Comparison of ENCODE assay signal across 14 cellular contexts in genomic region chr4:150962245-150962644, GRCh38. TPM values are rescaled to one million over a fixed set of nuclear protein-coding genes. Genes with fewer than 3 reads are reported as not detected.
DNase-seq lines count a peak whose midpoint lies in the region; ATAC-seq, FAIRE-seq and TF ChIP-seq lines count a peak whose summit lies in the region.
"Had no signal": no experiment of that assay in that cellular context is flagged by ENCODE, and none has a peak within 500 bp of the region (broad histone marks: within the 10 kb centered on the region; RNA-seq: fewer than 3 reads in every experiment).

No MANE protein-coding gene starts in this region.

- H3K4me3 Mint-ChIP-seq in activated naive CD4-positive, alpha-beta T cell treated with anti-CD3 and anti-CD28 coated beads for 36 hours = no peak overlapping the region
- H3K4me3 Mint-ChIP-seq: central memory CD8-positive, alpha-beta T cell; naive thymus-derived CD8-positive, alpha-beta T cell had no signal

- intact Hi-C loops in activated naive CD4-positive, alpha-beta T cell treated with anti-CD3 and anti-CD28 coated beads for 36 hours (cut with micrococcal nuclease) = loop anchor here (1.0 to 5.0 kb wide), 6 partner anchors 9 to 525 kb away; partner anchors contain the start of gene LRBA
- intact Hi-C loops in K562 (cut with micrococcal nuclease) = loop anchor here (5.0 kb wide), 1 partner anchor 95 kb away; no protein-coding TSS in a partner anchor

- ATAC-seq in HG02973 (IDR thresholded peaks at IDR 0.05; ENCODE audit: unreplicated experiment) = peak; percentile 45
- peak; percentile 45; the same call in 1 of the 3 replicates for ATAC-seq in K562
- ATAC-seq in stimulated activated naive CD8-positive, alpha-beta T cell treated with anti-CD3 and anti-CD28 coated beads, Interleukin-15, Interleukin-2, amounts not matched to agents 100 U/mL and 50 U/mL, for 24 hours = peak; percentile 89
- ATAC-seq: naive thymus-derived CD8-positive, alpha-beta T cell had no signal

- POLR2A ChIA-PET in K562 (lab: Yijun Ruan, JAX) = interaction anchor here (1.0 to 2.2 kb wide), 2 partner anchors 9 to 12 kb away, joined by 3 to 7 read pairs; no protein-coding TSS in a partner anchor

- DNase-seq in activated naive CD4-positive, alpha-beta T cell treated with anti-CD3 and anti-CD28 coated beads for 36 hours = peak; percentile 73
- no peak for DNase-seq in activated naive CD4-positive, alpha-beta T cell treated with anti-CD3 and anti-CD28 coated beads, Interleukin-2, amount 50 U/mL, for 16 hours
- DNase-seq in K562 (ENCODE audit: extremely low read depth in 1 of 4, low spot score in 3 of 4) = no peak
- no peak for DNase-seq in stimulated activated naive CD8-positive, alpha-beta T cell treated with anti-CD3 and anti-CD28 coated beads, Interleukin-15, Interleukin-2, amounts not matched to agents 100 U/mL and 50 U/mL, for 24 hours
- DNase-seq in hippocampal formation (lab: John Stamatoyannopoulos, UW) = no peak
- no peak for DNase-seq in HTR-8/SVneo (ENCODE audit: insufficient read length, low spot score)
- no peak for DNase-seq in ecto neural progenitor cell (ENCODE audit: low spot score)
- DNase-seq: BE2C; head of caudate nucleus; naive thymus-derived CD8-positive, alpha-beta T cell; SHP77 treated with DMSO at 0.1 percent for 48 hours had no signal

- no peak for TF ChIP-seq EP300 in K562 (IDR thresholded peaks at IDR 0.05; ENCODE audit: low read length)

- 54% methylated on average over 1 of the region's 1 CpG for WGBS in K562 (ENCODE audit: insufficient coverage, low coverage, missing lambda C conversion rate)

- H2AFZ ChIP-seq in K562 (ENCODE audit: low read depth, low read length) = no peak overlapping the region

- BruUV-seq in K562 (replicated peaks; lab: Mats Ljungman, UMichigan) = no TSS peak

- FAIRE-seq in K562 (lab: Jason Lieb, UNC) (no peak), HTR-8/SVneo (lab: Jason Lieb, UNC) (no peak)
- FAIRE-seq: H54 had no signal

- peaks cover 44% of the 10 kb centered on the region for H3K4me1 Mint-ChIP-seq in activated naive CD4-positive, alpha-beta T cell treated with anti-CD3 and anti-CD28 coated beads for 36 hours (ENCODE audit: low read depth)

- H3K9me3 ChIP-seq in K562 (replicated peaks; ENCODE audit: control insufficient read depth, insufficient read depth, low read depth, low read length) = peaks cover 16% of the 10 kb centered on the region
- H3K9me3 ChIP-seq: BE2C had no signal

- H3K27ac ChIP-seq in K562 (ENCODE audit: extremely low read depth, low read depth, low read length) = no peak overlapping the region

- no peaks in the 10 kb centered on the region for H3K9me1 ChIP-seq in K562 (ENCODE audit: control insufficient read depth, insufficient read depth, low read length)

- H3K27me3 Mint-ChIP-seq in activated naive CD4-positive, alpha-beta T cell treated with anti-CD3 and anti-CD28 coated beads for 36 hours (ENCODE audit: low read depth) = no peaks in the 10 kb centered on the region
- H3K27me3 Mint-ChIP-seq: central memory CD8-positive, alpha-beta T cell; naive thymus-derived CD8-positive, alpha-beta T cell had no signal

- H3K4me1 ChIP-seq in K562 (replicated peaks in 1 of 2; ENCODE audit: control insufficient read depth in 2 of 2, insufficient read depth in 2 of 2, low read length in 2 of 2) = no peaks in the 10 kb centered on the region; a peak in 1 of 5 replicates
- H3K4me1 ChIP-seq: BE2C had no signal

- H3K4me2 ChIP-seq in K562 (ENCODE audit: insufficient read depth, low read length) = no peak overlapping the region

- CTCF ChIA-PET in activated naive CD4-positive, alpha-beta T cell treated with anti-CD3 and anti-CD28 coated beads for 36 hours (lab: Charles Lee) = interaction anchor here (0.8 to 2.3 kb wide), 6 partner anchors 9 to 95 kb away, joined by 3 to 11 read pairs (median 6); no protein-coding TSS in a partner anchor
- CTCF ChIA-PET in K562 (lab: Yijun Ruan, JAX; ENCODE audit: low intra/inter-chr PET ratio) = no interaction called here

- no peak for TF ChIP-seq RAD21 in K562 (CRISPR knock-in tag; conservative IDR thresholded peaks at IDR 0.05 in 1 of 2, IDR thresholded peaks at IDR 0.05 in 1 of 2)

- in situ Hi-C loops in K562 (cut with MboI) = no loop called here

- H3K27ac Mint-ChIP-seq in activated naive CD4-positive, alpha-beta T cell treated with anti-CD3 and anti-CD28 coated beads for 36 hours = no peak overlapping the region

- H3K36me3 ChIP-seq in K562 (ENCODE audit: control insufficient read depth, insufficient read depth, low read length) = peaks cover 5% of the 10 kb centered on the region; the same call in 2 of the 3 replicates
- H3K36me3 ChIP-seq: BE2C had no signal

- H3K36me3 Mint-ChIP-seq in activated naive CD4-positive, alpha-beta T cell treated with anti-CD3 and anti-CD28 coated beads for 36 hours (ENCODE audit: low read depth) = peaks cover 33% of the 10 kb centered on the region

- no peak overlapping the region for H3K9ac ChIP-seq in K562 (ENCODE audit: insufficient read depth in 1 of 2, low read depth in 2 of 2, low read length in 2 of 2)

- no peak for TF ChIP-seq POLR2A in K562 (conservative IDR thresholded peaks at IDR 0.05)

- no peak overlapping the region for H3K4me3 ChIP-seq in K562

- H3K9me3 Mint-ChIP-seq in activated naive CD4-positive, alpha-beta T cell treated with anti-CD3 and anti-CD28 coated beads for 36 hours = peaks cover 20% of the 10 kb centered on the region
- H3K9me3 Mint-ChIP-seq: central memory CD8-positive, alpha-beta T cell had no signal

- peaks cover 72% of the 10 kb centered on the region for H3K79me2 ChIP-seq in K562 (ENCODE audit: control insufficient read depth, insufficient read depth, low read length)

- no peak for TF ChIP-seq CTCF in K562 (IDR thresholded peaks at IDR 0.05 in 2 of 3, conservative IDR thresholded peaks at IDR 0.05 in 1 of 3; ENCODE audit: insufficient read depth in 2 of 3, low read depth in 1 of 3, low read length in 3 of 3)

- no peaks in the 10 kb centered on the region for H3K27me3 ChIP-seq in K562 (ENCODE audit: control insufficient read depth in 2 of 2, insufficient read depth in 2 of 2, low read length in 2 of 2)
- H3K27me3 ChIP-seq: BE2C had no signal

- no peaks in the 10 kb centered on the region for H4K20me1 ChIP-seq in K562 (replicated peaks; ENCODE audit: control insufficient read depth, insufficient read depth, low read length)

TF ChIP-seq in K562, 482 proteins besides CTCF, POLR2A, EP300 and RAD21:
- TF ChIP-seq TCF15 (CRISPR knock-in tag; IDR thresholded peaks at IDR 0.05) = no peak
- no peak for TF ChIP-seq GTF2A2 (tag; IDR thresholded peaks at IDR 0.05)
- TF ChIP-seq SRSF9 (IDR thresholded peaks at IDR 0.05; ENCODE audit: borderline replicate concordance, low read depth, low read length) = no peak
- no peak for TF ChIP-seq POLR2H (tag; IDR thresholded peaks at IDR 0.05; ENCODE audit: low read depth)
- TF ChIP-seq FOXO4 (CRISPR knock-in tag; IDR thresholded peaks at IDR 0.05) = no peak
- TF ChIP-seq XRCC3 (IDR thresholded peaks at IDR 0.05) = no peak
- TF ChIP-seq RCOR1 (IDR thresholded peaks at IDR 0.05; ENCODE audit: borderline replicate concordance in 1 of 2, low read depth in 2 of 2, low read length in 2 of 2) = no peak
- TF ChIP-seq CREM (IDR thresholded peaks at IDR 0.05; ENCODE audit: low read depth) = no peak
- no peak for TF ChIP-seq SMARCA4 (IDR thresholded peaks at IDR 0.05)
- no peak for TF ChIP-seq ZNF224 (CRISPR knock-in tag; IDR thresholded peaks at IDR 0.05)
- no peak for TF ChIP-seq GATA2 (CRISPR knock-in tag; IDR thresholded peaks at IDR 0.05)
- no peak for TF ChIP-seq TCF3 (CRISPR knock-in tag; IDR thresholded peaks at IDR 0.05)
- TF ChIP-seq TCFL5 (CRISPR knock-in tag; conservative IDR thresholded peaks at IDR 0.05) = no peak
- TF ChIP-seq LARP7 (IDR thresholded peaks at IDR 0.05) = no peak
- TF ChIP-seq ATF7 (IDR thresholded peaks at IDR 0.05) = no peak
- TF ChIP-seq ZNF785 (CRISPR knock-in tag; IDR thresholded peaks at IDR 0.05) = no peak
- no peak for TF ChIP-seq MAZ (CRISPR knock-in tag; conservative IDR thresholded peaks at IDR 0.05 in 1 of 2, IDR thresholded peaks at IDR 0.05 in 1 of 2)

RNA-seq across cellular contexts. Expression of gene LRBA, which starts 52.8 kb away (rescaled TPM):
- total RNA-seq in activated naive CD4-positive, alpha-beta T cell treated with anti-CD3 and anti-CD28 coated beads for 36 hours = 10 to 100 TPM; 53.7 to 54.6 TPM
- 104 and 363 TPM in 2 replicates for total RNA-seq in K562 (2011; cell fraction: chromatin; rRNA removed; ENCODE audit: low replicate concordance)
- 53.9 and 87.2 TPM in 2 replicates for total RNA-seq in K562 (2011; cell fraction: nucleolus; rRNA removed)
- total RNA-seq in K562 (2011; cell fraction: nucleoplasm; rRNA removed) = 148 and 201 TPM in 2 replicates
- total RNA-seq in K562 (2014; rRNA removed) = 55.5 and 60.2 TPM in 2 replicates
- 88.7 and 92.7 TPM in 2 replicates for total RNA-seq in K562 (2014; rRNA removed; fragmentation: Illumina TruSeq; extraction: Trizol)
- 82.6 and 87.3 TPM in 2 replicates for total RNA-seq in K562 (2015; rRNA removed; fragmentation: Illumina TruSeq; extraction: Trizol)
- 63.0 and 65.9 TPM in 2 replicates for total RNA-seq in K562 (2021)
- polyA plus RNA-seq in K562 (2011; rRNA removed) = 36.8 and 46.1 TPM in 2 replicates
- polyA plus RNA-seq in K562 (2011; cell fraction: cytosol; rRNA removed) = 29.9 and 41.2 TPM in 2 replicates
- polyA plus RNA-seq in K562 (2011; cell fraction: nucleus; rRNA removed) = 32.0 and 38.6 TPM in 2 replicates
- polyA plus RNA-seq in K562 (2012) = 42.7 and 50.5 TPM in 2 replicates
- polyA plus RNA-seq in K562 (2014; fragmentation: Illumina TruSeq; extraction: Trizol) = 46.8 and 59.7 TPM in 2 replicates
- 10 to 100 TPM; 24.2 to 32.1 TPM for polyA plus RNA-seq in K562 (2014; fragmentation: Nextera tagmentation; extraction: Ambion mirVana)
- polyA plus RNA-seq in K562 (2014; rRNA removed) = 31.9 and 34.4 TPM in 2 replicates
- polyA minus RNA-seq in K562 (2011; rRNA and poly(A)+ RNA removed) = 341 and 347 TPM in 2 replicates
- 82.8 and 105 TPM in 2 replicates for polyA minus RNA-seq in K562 (2011; cell fraction: cytosol; rRNA and poly(A)+ RNA removed)
- polyA minus RNA-seq in K562 (2011; cell fraction: nucleus; rRNA and poly(A)+ RNA removed) = 202 and 311 TPM in 2 replicates
